Comparison of ENCODE assay signal across 8 cellular contexts in genomic region chrX:40735318-40736169, GRCh38. TPM values are rescaled to one million over a fixed set of nuclear protein-coding genes. Genes with fewer than 3 reads are reported as not detected.
DNase-seq lines count a peak whose midpoint lies in the region; ATAC-seq lines count a peak whose summit lies in the region.

TSS of gene MED14 (minus strand) at chrX:40735542. CDS start at chrX:40735412, 130 bp downstream.

- H3K9ac ChIP-seq in HUES48 (ENCODE audit: low read depth, low read length) (peak within 1 kb of the TSS; percentile 62), NT2/D1 (ENCODE audit: insufficient read length, low read depth) (peak within 1 kb of the TSS; percentile 90), endocrine pancreas (ENCODE audit: control insufficient read depth, insufficient read depth, low read length) (peak within 1 kb of the TSS; percentile 72)

- H3K9me3 ChIP-seq in HUES48 (ENCODE audit: control insufficient read depth, insufficient read depth, low read length), result peaks cover 3% of the 10 kb centered on the region; the same call in 1 of the 2 replicates
- no peaks in the 10 kb centered on the region for H3K9me3 ChIP-seq in NT2/D1 (ENCODE audit: insufficient read depth, low read length)
- H3K9me3 ChIP-seq in endocrine pancreas (ENCODE audit: control insufficient read depth, low read length), result no peaks in the 10 kb centered on the region
- no peaks in the 10 kb centered on the region for H3K9me3 ChIP-seq in mesodermal cell (ENCODE audit: control insufficient read depth, low read length)

- peak within 1 kb of the TSS; percentile 94 for H3K27ac ChIP-seq in HUES48 (ENCODE audit: low read depth, low read length)
- peak within 1 kb of the TSS; percentile 91 for H3K27ac ChIP-seq in mesodermal cell (ENCODE audit: low read depth, low read length, severe bottlenecking)

- H3K36me3 ChIP-seq in HUES48 (ENCODE audit: control insufficient read depth, insufficient read depth, low read length) (peaks cover 3% of the 10 kb centered on the region; the same call in 1 of the 2 replicates), NT2/D1 (ENCODE audit: insufficient read depth, insufficient read length, low read length) (peaks cover 14% of the 10 kb centered on the region), endocrine pancreas (ENCODE audit: control insufficient read depth, insufficient read depth, low read length) (no peaks in the 10 kb centered on the region), mesodermal cell (ENCODE audit: control insufficient read depth, insufficient read depth, low read length) (no peaks in the 10 kb centered on the region)

- WGBS in mesodermal cell (ENCODE audit: insufficient coverage in 2 of 2), 2 experiments, result 0% methylated on average over 4 to 15 of the region's 88 CpGs

- H3K4me1 ChIP-seq in HUES48 (ENCODE audit: control insufficient read depth, insufficient read depth, low read length) (no peaks in the 10 kb centered on the region), NT2/D1 (ENCODE audit: insufficient read depth, insufficient read length) (no peaks in the 10 kb centered on the region), endocrine pancreas (ENCODE audit: control insufficient read depth, insufficient read depth, low read length) (no peaks in the 10 kb centered on the region), mesodermal cell (ENCODE audit: control insufficient read depth, insufficient read depth, low read length, poor library complexity, severe bottlenecking) (peaks cover 5% of the 10 kb centered on the region)

- ATAC-seq in GM21390 (IDR thresholded peaks at IDR 0.05; ENCODE audit: unreplicated experiment), result peak; percentile 83

- peak within 1 kb of the TSS; percentile 72 for H3K4me3 ChIP-seq in HUES48 (ENCODE audit: low read depth, low read length)
- peak within 1 kb of the TSS; percentile 73 for H3K4me3 ChIP-seq in NT2/D1 (ENCODE audit: insufficient read length, low read depth)
- H3K4me3 ChIP-seq in endocrine pancreas (ENCODE audit: control insufficient read depth, insufficient read depth, low read length), result peak within 1 kb of the TSS; percentile 94
- H3K4me3 ChIP-seq in mesodermal cell (ENCODE audit: extremely low read depth, insufficient read depth, low read length, poor library complexity, severe bottlenecking), result peak within 1 kb of the TSS; percentile 58

- no peaks in the 10 kb centered on the region for H3K27me3 ChIP-seq in HUES48 (ENCODE audit: control insufficient read depth, insufficient read depth, low read length)
- H3K27me3 ChIP-seq in NT2/D1 (ENCODE audit: insufficient read depth, insufficient read length), result no peaks in the 10 kb centered on the region
- H3K27me3 ChIP-seq in endocrine pancreas (ENCODE audit: control insufficient read depth, insufficient read depth, low read length), result no peaks in the 10 kb centered on the region

- peak; percentile 85 for DNase-seq in D341Med (ENCODE audit: low spot score)
- peak; percentile 81 for DNase-seq in NT2/D1 (ENCODE audit: low read depth, low spot score)
- peak; percentile 92 for DNase-seq in activated CD8-positive, alpha-beta memory T cell treated with anti-CD3 and anti-CD28 coated beads, Interleukin-2, amount 50 U/mL, for 1 hour (ENCODE audit: extremely low read depth)
- peak; percentile 83 to 95 for DNase-seq in stimulated activated CD8-positive, alpha-beta memory T cell treated with anti-CD3 and anti-CD28 coated beads, Interleukin-15, amount 100 ng/mL, for 4 hours (ENCODE audit: low read depth in 2 of 2)

RNA-seq across cellular contexts. Expression of gene MED14, which starts in this region (rescaled TPM):
- 31.0 TPM for polyA plus RNA-seq in mesodermal cell (2013, experiment 1 of 2)
- 29.9 TPM for polyA plus RNA-seq in mesodermal cell (2013, experiment 2 of 2)

Comparison
In these comparisons a context has a peak if more than half of its experiments do, and no peak if none do; other contexts are left out.
1. Peak in every context shown above with its lines: DNase-seq, ATAC-seq, H3K4me3 ChIP-seq and H3K27ac ChIP-seq.